ENCODE assay signal across 1 cellular context in the genomic region with DNA sequence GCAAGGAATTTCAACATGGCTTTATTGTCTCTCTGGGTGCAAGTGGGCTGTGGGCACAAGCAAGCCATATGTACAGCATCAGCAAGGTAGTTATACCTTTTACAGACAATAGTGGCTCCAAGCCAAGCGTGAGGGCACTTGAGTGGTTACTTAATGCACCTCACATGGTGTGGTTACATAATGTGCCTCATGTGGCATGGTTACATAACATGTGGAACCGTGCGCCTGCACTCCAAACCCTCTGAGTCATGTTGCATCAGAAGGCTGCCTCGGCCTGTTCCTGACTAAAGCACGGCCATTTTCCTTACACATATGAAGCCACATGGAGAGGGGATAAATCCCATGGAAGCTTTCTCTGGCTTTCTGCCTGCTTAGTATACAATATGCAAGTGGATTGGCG.
TF ChIP-seq lines count a peak whose summit lies in the region.

No MANE protein-coding gene starts in this region.

TF ChIP-seq in HepG2, 621 proteins besides CTCF, POLR2A, EP300 and RAD21 (continued from another document and continues in another):
- TF ChIP-seq, protein P1, sequence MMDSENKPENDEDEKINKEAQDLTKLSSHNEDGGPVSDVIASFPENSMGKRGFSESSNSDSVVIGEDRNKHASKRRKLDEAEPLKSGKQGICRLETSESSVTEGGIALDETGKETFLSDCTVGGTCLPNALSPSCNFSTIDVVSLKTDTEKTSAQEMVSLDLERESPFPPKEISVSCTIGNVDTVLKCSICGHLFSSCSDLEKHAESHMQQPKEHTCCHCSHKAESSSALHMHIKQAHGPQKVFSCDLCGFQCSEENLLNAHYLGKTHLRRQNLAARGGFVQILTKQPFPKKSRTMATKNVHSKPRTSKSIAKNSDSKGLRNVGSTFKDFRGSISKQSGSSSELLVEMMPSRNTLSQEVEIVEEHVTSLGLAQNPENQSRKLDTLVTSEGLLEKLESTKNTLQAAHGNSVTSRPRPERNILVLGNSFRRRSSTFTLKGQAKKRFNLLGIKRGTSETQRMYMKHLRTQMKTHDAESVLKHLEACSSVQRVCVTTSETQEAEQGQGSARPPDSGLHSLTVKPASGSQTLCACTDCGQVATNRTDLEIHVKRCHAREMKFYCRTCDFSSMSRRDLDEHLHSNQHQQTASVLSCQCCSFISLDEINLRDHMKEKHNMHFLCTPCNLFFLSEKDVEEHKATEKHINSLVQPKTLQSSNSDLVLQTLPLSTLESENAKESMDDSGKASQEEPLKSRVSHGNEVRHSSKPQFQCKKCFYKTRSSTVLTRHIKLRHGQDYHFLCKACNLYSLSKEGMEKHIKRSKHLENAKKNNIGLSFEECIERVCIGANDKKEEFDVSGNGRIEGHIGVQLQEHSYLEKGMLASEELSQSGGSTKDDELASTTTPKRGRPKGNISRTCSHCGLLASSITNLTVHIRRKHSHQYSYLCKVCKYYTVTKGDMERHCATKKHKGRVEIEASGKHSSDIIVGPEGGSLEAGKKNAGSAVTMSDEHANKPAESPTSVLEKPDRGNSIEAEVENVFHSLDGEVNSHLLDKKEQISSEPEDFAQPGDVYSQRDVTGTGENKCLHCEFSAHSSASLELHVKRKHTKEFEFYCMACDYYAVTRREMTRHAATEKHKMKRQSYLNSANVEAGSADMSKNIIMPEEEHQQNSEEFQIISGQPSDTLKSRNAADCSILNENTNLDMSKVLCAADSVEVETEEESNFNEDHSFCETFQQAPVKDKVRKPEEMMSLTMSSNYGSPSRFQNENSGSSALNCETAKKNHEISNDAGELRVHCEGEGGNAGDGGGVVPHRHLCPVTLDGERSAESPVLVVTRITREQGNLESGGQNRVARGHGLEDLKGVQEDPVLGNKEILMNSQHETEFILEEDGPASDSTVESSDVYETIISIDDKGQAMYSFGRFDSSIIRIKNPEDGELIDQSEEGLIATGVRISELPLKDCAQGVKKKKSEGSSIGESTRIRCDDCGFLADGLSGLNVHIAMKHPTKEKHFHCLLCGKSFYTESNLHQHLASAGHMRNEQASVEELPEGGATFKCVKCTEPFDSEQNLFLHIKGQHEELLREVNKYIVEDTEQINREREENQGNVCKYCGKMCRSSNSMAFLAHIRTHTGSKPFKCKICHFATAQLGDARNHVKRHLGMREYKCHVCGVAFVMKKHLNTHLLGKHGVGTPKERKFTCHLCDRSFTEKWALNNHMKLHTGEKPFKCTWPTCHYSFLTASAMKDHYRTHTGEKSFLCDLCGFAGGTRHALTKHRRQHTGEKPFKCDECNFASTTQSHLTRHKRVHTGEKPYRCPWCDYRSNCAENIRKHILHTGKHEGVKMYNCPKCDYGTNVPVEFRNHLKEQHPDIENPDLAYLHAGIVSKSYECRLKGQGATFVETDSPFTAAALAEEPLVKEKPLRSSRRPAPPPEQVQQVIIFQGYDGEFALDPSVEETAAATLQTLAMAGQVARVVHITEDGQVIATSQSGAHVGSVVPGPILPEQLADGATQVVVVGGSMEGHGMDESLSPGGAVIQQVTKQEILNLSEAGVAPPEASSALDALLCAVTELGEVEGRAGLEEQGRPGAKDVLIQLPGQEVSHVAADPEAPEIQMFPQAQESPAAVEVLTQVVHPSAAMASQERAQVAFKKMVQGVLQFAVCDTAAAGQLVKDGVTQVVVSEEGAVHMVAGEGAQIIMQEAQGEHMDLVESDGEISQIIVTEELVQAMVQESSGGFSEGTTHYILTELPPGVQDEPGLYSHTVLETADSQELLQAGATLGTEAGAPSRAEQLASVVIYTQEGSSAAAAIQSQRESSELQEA (CRISPR knock-in tag; IDR thresholded peaks at IDR 0.05; ENCODE audit: not compliant biosample characterization), result no peak
- TF ChIP-seq NCOA2 (CRISPR knock-in tag; IDR thresholded peaks at IDR 0.05) (0 out of 2 replicates have a peak, but pooled peaks have one; percentile 19), TOPORS (CRISPR knock-in tag; IDR thresholded peaks at IDR 0.05) (no peak), YEATS4 (CRISPR knock-in tag; IDR thresholded peaks at IDR 0.05; ENCODE audit: borderline replicate concordance) (no peak), GABPA (IDR thresholded peaks at IDR 0.05; ENCODE audit: low read depth, low read length) (no peak), GABPA (CRISPR knock-in tag; IDR thresholded peaks at IDR 0.05; ENCODE audit: low read depth) (peak; percentile 23; the same call in 1 of the 2 replicates), ZFP36 (IDR thresholded peaks at IDR 0.05; ENCODE audit: borderline replicate concordance, low read depth, low read length, partially characterized antibody) (no peak), FOXC1 (CRISPR knock-in tag; IDR thresholded peaks at IDR 0.05; ENCODE audit: borderline replicate concordance) (0 out of 2 replicates have a peak, but pooled peaks have one; percentile 32), BHLHE40 (IDR thresholded peaks at IDR 0.05; ENCODE audit: low read length) (no peak), ZNF746 (CRISPR knock-in tag; IDR thresholded peaks at IDR 0.05) (no peak), NR2F1 (CRISPR knock-in tag; IDR thresholded peaks at IDR 0.05) (0 out of 4 replicates have a peak, but pooled peaks of 1 of the 2 experiments have one; percentile 31), RNF2 (conservative IDR thresholded peaks at IDR 0.05; ENCODE audit: low read depth) (no peak), SATB2 (CRISPR knock-in tag; IDR thresholded peaks at IDR 0.05) (no peak), PHF21A (CRISPR knock-in tag; IDR thresholded peaks at IDR 0.05) (no peak), ZNF772 (CRISPR knock-in tag; IDR thresholded peaks at IDR 0.05) (no peak), HMG20A (CRISPR knock-in tag; IDR thresholded peaks at IDR 0.05; ENCODE audit: borderline replicate concordance) (peak; percentile 45; the same call in 1 of the 2 replicates), ZNF33B (CRISPR knock-in tag; IDR thresholded peaks at IDR 0.05) (no peak), KLF9 (CRISPR knock-in tag; IDR thresholded peaks at IDR 0.05; ENCODE audit: low read depth) (no peak), SMARCE1 (IDR thresholded peaks at IDR 0.05; ENCODE audit: borderline replicate concordance) (no peak), ELF3 (CRISPR knock-in tag; IDR thresholded peaks at IDR 0.05) (peak; percentile 52; the same call in 1 of the 2 replicates), JUNB (CRISPR knock-in tag; IDR thresholded peaks at IDR 0.05; ENCODE audit: borderline replicate concordance) (no peak), TMF1 (CRISPR knock-in tag; IDR thresholded peaks at IDR 0.05; ENCODE audit: low read depth) (no peak), LCORL (IDR thresholded peaks at IDR 0.05) (no peak), LCORL (CRISPR knock-in tag; IDR thresholded peaks at IDR 0.05) (no peak), ZNF510 (CRISPR knock-in tag; IDR thresholded peaks at IDR 0.05; ENCODE audit: low read depth) (no peak), MAZ (IDR thresholded peaks at IDR 0.05; ENCODE audit: borderline replicate concordance, low read depth, low read length) (no peak), MAZ (CRISPR knock-in tag; IDR thresholded peaks at IDR 0.05; ENCODE audit: low read depth) (no peak), SRF (IDR thresholded peaks at IDR 0.05; ENCODE audit: low read depth, low read length) (no peak), NFKB2 (CRISPR knock-in tag; IDR thresholded peaks at IDR 0.05; ENCODE audit: borderline replicate concordance) (no peak), TCF7L2 (IDR thresholded peaks at IDR 0.05; ENCODE audit: low read depth, low read length) (no peak)
- TF ChIP-seq, protein P2, sequence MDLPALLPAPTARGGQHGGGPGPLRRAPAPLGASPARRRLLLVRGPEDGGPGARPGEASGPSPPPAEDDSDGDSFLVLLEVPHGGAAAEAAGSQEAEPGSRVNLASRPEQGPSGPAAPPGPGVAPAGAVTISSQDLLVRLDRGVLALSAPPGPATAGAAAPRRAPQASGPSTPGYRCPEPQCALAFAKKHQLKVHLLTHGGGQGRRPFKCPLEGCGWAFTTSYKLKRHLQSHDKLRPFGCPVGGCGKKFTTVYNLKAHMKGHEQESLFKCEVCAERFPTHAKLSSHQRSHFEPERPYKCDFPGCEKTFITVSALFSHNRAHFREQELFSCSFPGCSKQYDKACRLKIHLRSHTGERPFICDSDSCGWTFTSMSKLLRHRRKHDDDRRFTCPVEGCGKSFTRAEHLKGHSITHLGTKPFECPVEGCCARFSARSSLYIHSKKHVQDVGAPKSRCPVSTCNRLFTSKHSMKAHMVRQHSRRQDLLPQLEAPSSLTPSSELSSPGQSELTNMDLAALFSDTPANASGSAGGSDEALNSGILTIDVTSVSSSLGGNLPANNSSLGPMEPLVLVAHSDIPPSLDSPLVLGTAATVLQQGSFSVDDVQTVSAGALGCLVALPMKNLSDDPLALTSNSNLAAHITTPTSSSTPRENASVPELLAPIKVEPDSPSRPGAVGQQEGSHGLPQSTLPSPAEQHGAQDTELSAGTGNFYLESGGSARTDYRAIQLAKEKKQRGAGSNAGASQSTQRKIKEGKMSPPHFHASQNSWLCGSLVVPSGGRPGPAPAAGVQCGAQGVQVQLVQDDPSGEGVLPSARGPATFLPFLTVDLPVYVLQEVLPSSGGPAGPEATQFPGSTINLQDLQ (CRISPR knock-in tag; IDR thresholded peaks at IDR 0.05), result no peak
- TF ChIP-seq, protein P3, sequence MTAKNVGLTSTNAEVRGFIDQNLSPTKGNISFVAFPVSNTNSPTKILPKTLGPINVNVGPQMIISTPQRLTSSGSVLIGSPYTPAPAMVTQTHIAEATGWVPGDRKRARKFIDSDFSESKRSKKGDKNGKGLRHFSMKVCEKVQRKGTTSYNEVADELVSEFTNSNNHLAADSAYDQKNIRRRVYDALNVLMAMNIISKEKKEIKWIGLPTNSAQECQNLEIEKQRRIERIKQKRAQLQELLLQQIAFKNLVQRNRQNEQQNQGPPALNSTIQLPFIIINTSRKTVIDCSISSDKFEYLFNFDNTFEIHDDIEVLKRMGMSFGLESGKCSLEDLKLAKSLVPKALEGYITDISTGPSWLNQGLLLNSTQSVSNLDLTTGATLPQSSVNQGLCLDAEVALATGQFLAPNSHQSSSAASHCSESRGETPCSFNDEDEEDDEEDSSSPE (CRISPR knock-in tag; IDR thresholded peaks at IDR 0.05), result 0 out of 2 replicates have a peak, but pooled peaks have one; percentile 21
- TF ChIP-seq, protein P4, sequence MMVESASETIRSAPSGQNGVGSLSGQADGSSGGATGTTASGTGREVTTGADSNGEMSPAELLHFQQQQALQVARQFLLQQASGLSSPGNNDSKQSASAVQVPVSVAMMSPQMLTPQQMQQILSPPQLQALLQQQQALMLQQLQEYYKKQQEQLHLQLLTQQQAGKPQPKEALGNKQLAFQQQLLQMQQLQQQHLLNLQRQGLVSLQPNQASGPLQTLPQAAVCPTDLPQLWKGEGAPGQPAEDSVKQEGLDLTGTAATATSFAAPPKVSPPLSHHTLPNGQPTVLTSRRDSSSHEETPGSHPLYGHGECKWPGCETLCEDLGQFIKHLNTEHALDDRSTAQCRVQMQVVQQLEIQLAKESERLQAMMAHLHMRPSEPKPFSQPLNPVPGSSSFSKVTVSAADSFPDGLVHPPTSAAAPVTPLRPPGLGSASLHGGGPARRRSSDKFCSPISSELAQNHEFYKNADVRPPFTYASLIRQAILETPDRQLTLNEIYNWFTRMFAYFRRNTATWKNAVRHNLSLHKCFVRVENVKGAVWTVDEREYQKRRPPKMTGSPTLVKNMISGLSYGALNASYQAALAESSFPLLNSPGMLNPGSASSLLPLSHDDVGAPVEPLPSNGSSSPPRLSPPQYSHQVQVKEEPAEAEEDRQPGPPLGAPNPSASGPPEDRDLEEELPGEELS (CRISPR knock-in tag; IDR thresholded peaks at IDR 0.05), result no peak
- TF ChIP-seq, protein P5, sequence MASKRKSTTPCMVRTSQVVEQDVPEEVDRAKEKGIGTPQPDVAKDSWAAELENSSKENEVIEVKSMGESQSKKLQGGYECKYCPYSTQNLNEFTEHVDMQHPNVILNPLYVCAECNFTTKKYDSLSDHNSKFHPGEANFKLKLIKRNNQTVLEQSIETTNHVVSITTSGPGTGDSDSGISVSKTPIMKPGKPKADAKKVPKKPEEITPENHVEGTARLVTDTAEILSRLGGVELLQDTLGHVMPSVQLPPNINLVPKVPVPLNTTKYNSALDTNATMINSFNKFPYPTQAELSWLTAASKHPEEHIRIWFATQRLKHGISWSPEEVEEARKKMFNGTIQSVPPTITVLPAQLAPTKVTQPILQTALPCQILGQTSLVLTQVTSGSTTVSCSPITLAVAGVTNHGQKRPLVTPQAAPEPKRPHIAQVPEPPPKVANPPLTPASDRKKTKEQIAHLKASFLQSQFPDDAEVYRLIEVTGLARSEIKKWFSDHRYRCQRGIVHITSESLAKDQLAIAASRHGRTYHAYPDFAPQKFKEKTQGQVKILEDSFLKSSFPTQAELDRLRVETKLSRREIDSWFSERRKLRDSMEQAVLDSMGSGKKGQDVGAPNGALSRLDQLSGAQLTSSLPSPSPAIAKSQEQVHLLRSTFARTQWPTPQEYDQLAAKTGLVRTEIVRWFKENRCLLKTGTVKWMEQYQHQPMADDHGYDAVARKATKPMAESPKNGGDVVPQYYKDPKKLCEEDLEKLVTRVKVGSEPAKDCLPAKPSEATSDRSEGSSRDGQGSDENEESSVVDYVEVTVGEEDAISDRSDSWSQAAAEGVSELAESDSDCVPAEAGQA (IDR thresholded peaks at IDR 0.05; ENCODE audit: low read depth), result no peak
- TF ChIP-seq, protein P5 (CRISPR knock-in tag; IDR thresholded peaks at IDR 0.05; ENCODE audit: borderline replicate concordance), result no peak
- TF ChIP-seq, protein P6, sequence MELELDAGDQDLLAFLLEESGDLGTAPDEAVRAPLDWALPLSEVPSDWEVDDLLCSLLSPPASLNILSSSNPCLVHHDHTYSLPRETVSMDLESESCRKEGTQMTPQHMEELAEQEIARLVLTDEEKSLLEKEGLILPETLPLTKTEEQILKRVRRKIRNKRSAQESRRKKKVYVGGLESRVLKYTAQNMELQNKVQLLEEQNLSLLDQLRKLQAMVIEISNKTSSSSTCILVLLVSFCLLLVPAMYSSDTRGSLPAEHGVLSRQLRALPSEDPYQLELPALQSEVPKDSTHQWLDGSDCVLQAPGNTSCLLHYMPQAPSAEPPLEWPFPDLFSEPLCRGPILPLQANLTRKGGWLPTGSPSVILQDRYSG (CRISPR knock-in tag; IDR thresholded peaks at IDR 0.05), result no peak
- TF ChIP-seq, protein P7, sequence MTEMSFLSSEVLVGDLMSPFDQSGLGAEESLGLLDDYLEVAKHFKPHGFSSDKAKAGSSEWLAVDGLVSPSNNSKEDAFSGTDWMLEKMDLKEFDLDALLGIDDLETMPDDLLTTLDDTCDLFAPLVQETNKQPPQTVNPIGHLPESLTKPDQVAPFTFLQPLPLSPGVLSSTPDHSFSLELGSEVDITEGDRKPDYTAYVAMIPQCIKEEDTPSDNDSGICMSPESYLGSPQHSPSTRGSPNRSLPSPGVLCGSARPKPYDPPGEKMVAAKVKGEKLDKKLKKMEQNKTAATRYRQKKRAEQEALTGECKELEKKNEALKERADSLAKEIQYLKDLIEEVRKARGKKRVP (CRISPR knock-in tag; IDR thresholded peaks at IDR 0.05), result peak in 1 of 2 experiments; percentile 97; a peak in 2 of 4 replicates
